12 cellular contexts compared by ENCODE assay signal in genomic region chr5:60207031-60207430, GRCh38.
DNase-seq lines count a peak whose midpoint lies in the region; ATAC-seq and TF ChIP-seq lines count a peak whose summit lies in the region.
"Had no signal": no experiment of that assay in that cellular context is flagged by ENCODE, and none has a peak within 500 bp of the region (broad histone marks: within the 10 kb centered on the region; RNA-seq: fewer than 3 reads in every experiment).

No MANE protein-coding gene starts in this region.

- no peaks in the 10 kb centered on the region for H3K27me3 Mint-ChIP-seq in glutamatergic neuron (ENCODE audit: unreplicated experiment)

- H3K27me3 ChIP-seq in lung (ENCODE audit: control insufficient read depth, insufficient read depth) (no peaks in the 10 kb centered on the region), HAP-1 (ENCODE audit: low read depth) (no peaks in the 10 kb centered on the region), Peyer's patch (no peaks in the 10 kb centered on the region)

- in situ Hi-C loops in HAP-1 (cut with MboI; ENCODE audit: low sequenced_read_pairs), result no loop called here

- no peak for TF ChIP-seq POLR2A in Peyer's patch (IDR thresholded peaks at IDR 0.05)

- TF ChIP-seq CTCF in lung (IDR thresholded peaks at IDR 0.05; ENCODE audit: control extremely low read depth, extremely low read depth) (no peak), glutamatergic neuron (IDR thresholded peaks at IDR 0.05; ENCODE audit: partially characterized antibody, unreplicated experiment) (no peak), Peyer's patch (IDR thresholded peaks at IDR 0.05) (no peak)

- ATAC-seq in GM18858 (IDR thresholded peaks at IDR 0.05; ENCODE audit: unreplicated experiment) (peak; percentile 97), GM21737 (IDR thresholded peaks at IDR 0.05; ENCODE audit: unreplicated experiment) (peak; percentile 78), HG03571 (IDR thresholded peaks at IDR 0.05; ENCODE audit: unreplicated experiment) (peak; percentile 79), lung (ENCODE audit: insufficient read depth, low FRiP score) (peak; percentile 64)
- ATAC-seq: K562 had no signal

- H3K36me3 ChIP-seq in lung (ENCODE audit: control insufficient read depth in 2 of 2, insufficient read depth in 2 of 2, low read length in 2 of 2), result no peaks in the 10 kb centered on the region
- no peaks in the 10 kb centered on the region for H3K36me3 ChIP-seq in HAP-1 (replicated peaks)
- H3K36me3 ChIP-seq in Peyer's patch, result no peaks in the 10 kb centered on the region

- H3K27ac ChIP-seq in lung (ENCODE audit: low read depth in 1 of 2, low read length in 1 of 2), result no peak overlapping the region
- no peak overlapping the region for H3K27ac ChIP-seq in Peyer's patch

- no peak overlapping the region for H3K4me3 Mint-ChIP-seq in glutamatergic neuron (ENCODE audit: unreplicated experiment)

- H3K4me3 ChIP-seq in lung, result no peak overlapping the region
- no peak overlapping the region for H3K4me3 ChIP-seq in HAP-1
- H3K4me3 ChIP-seq in Peyer's patch, result no peak overlapping the region
- H3K4me3 ChIP-seq: K562 had no signal

- peaks cover 4% of the 10 kb centered on the region for H3K4me1 Mint-ChIP-seq in glutamatergic neuron (ENCODE audit: low read depth, unreplicated experiment)

- H3K9me3 ChIP-seq in lung (ENCODE audit: control insufficient read depth in 2 of 2, insufficient read depth in 1 of 2, low read length in 1 of 2), result peaks cover 0 to 4% of the 10 kb centered on the region in 2 donors
- H3K9me3 ChIP-seq in HAP-1, result no peaks in the 10 kb centered on the region
- no peaks in the 10 kb centered on the region for H3K9me3 ChIP-seq in Peyer's patch

- no peak overlapping the region for H3K27ac Mint-ChIP-seq in glutamatergic neuron (ENCODE audit: unreplicated experiment)

- H3K36me3 Mint-ChIP-seq in glutamatergic neuron (ENCODE audit: unreplicated experiment), result no peaks in the 10 kb centered on the region

- 28 to 41% methylated on average over 3 of the region's 3 CpGs for WGBS in lung, 2 donors

- no peaks in the 10 kb centered on the region for H3K9me3 Mint-ChIP-seq in glutamatergic neuron (ENCODE audit: unreplicated experiment)

- H3K4me1 ChIP-seq in lung (ENCODE audit: control insufficient read depth in 2 of 2, insufficient read depth in 2 of 2, low read length in 2 of 2) (no peaks in the 10 kb centered on the region), HAP-1 (no peaks in the 10 kb centered on the region), Peyer's patch (no peaks in the 10 kb centered on the region)

- DNase-seq in lung (ENCODE audit: low spot score), result peak; percentile 38
- no peak for DNase-seq in glutamatergic neuron
- DNase-seq in HAP-1 (ENCODE audit: low spot score in 2 of 2), result no peak
- DNase-seq in cerebellar nuclear complex (lab: John Stamatoyannopoulos, UW), result no peak
- DNase-seq in Peyer's patch, result no peak
- DNase-seq: amygdala, posterior cingulate gyrus, T-helper 2 cell had no signal
